In the genomic region with DNA sequence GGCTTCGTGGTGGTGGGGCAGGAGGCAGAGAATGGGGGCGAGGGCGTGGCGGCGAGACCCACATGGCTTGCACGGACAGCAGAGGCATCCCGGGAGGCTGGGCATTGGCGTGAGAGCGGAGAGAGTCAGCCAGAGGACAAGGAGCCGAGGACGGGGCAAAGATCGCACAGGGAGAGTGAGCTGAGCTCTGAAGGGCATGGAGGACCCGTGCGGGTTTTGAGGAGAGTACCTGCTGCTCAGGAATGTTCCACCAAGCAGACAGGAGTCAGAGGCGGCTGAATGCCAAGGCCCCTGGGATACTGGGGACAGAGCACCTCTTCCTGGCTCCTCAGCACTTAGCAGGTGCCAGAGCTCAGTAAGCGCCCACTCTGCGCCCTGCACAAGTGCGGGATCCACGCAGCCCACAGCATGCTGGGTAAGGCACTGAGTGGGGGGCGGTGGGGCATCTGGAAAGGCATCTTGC, we compare ENCODE assay signal across 14 cellular contexts. TPM values are rescaled to one million over a fixed set of nuclear protein-coding genes. Genes with fewer than 3 reads are reported as not detected.
DNase-seq lines count a peak whose midpoint lies in the region; ATAC-seq, FAIRE-seq and TF ChIP-seq lines count a peak whose summit lies in the region.
"Had no signal": no experiment of that assay in that cellular context is flagged by ENCODE, and none has a peak within 500 bp of the region (broad histone marks: within the 10 kb centered on the region; RNA-seq: fewer than 3 reads in every experiment).

No MANE protein-coding gene starts in this region.

- H4K91ac ChIP-seq in H1 (replicated peaks; ENCODE audit: insufficient read length, low read length) = peak overlapping the region; percentile 75

- no peak overlapping the region for H2AK5ac ChIP-seq in H1 (ENCODE audit: low read depth, low read length)

- H3K9me2 ChIP-seq in GM23338 (ENCODE audit: insufficient read depth) = no peaks in the 10 kb centered on the region

- H3K18ac ChIP-seq in H1 (ENCODE audit: extremely low read depth, low read length) = peak overlapping the region; percentile 66; the same call in 1 of the 2 replicates

- H3K79me1 ChIP-seq in H1 (ENCODE audit: low read depth, low read length) = no peaks in the 10 kb centered on the region

- POLR2A ChIA-PET in H1 (lab: Charles Lee; ENCODE audit: partially characterized antibody) = interaction anchor here (1.4 to 1.6 kb wide), 2 partner anchors 18 to 108 kb away, joined by 4 to 7 read pairs; no protein-coding TSS in a partner anchor

- intact Hi-C loops in psoas muscle (cut with DNase I) = loop anchor here (1.0 to 5.0 kb wide), 4 partner anchors 68 to 166 kb away; a partner anchor contains a TSS

- no peak for TF ChIP-seq EP300 in H1 (IDR thresholded peaks at IDR 0.05; ENCODE audit: borderline replicate concordance in 1 of 2, low read depth in 2 of 2, low read length in 2 of 2)

- TF ChIP-seq POLR2A in H1 (IDR thresholded peaks at IDR 0.05; ENCODE audit: control extremely low read depth in 1 of 2, low read depth in 2 of 2, low read length in 2 of 2) = no peak

- H3K23me2 ChIP-seq in H1 (ENCODE audit: low read depth, low read length) = no peaks in the 10 kb centered on the region

- H3K27ac ChIP-seq in GM23338 (ENCODE audit: low read depth) (no peak overlapping the region), H1 (ENCODE audit: low read depth, low read length) (no peak overlapping the region), psoas muscle (peak overlapping the region; percentile 46)
- H3K27ac ChIP-seq: brain microvascular endothelial cell, esophagus squamous epithelium had no signal

- H2AFZ ChIP-seq in GM23338 (peak overlapping the region; percentile 63), H1 (ENCODE audit: low read length) (0 out of 2 replicates have a peak overlapping the region, but pooled peaks have one; percentile 23)

- no peak overlapping the region for H3K4me3 ChIP-seq in GM23338
- H3K4me3 ChIP-seq in H1 (ENCODE audit: extremely low read depth in 1 of 4, insufficient read depth in 2 of 4, low read depth in 3 of 4, low read length in 4 of 4) = no peak overlapping the region
- no peak overlapping the region for H3K4me3 ChIP-seq in psoas muscle
- H3K4me3 ChIP-seq: dorsolateral prefrontal cortex, esophagus squamous epithelium had no signal

- WGBS in H1 (ENCODE audit: extremely low coverage in 1 of 2, insufficient coverage in 1 of 2, insufficient read length in 1 of 2, insufficient replicate concordance in 2 of 2, low coverage in 1 of 2, low lambda C conversion rate in 2 of 2, missing lambda C conversion rate in 1 of 2), 2 experiments = 84% methylated on average over 20 of the region's 20 CpGs; no CpG with 5 or more reads in 1 of the 2 experiments
- WGBS in psoas muscle, 3 donors = 51 to 57% (median 55%) methylated on average over 19 to 20 of the region's 20 CpGs

- no peak overlapping the region; the same call in 1 of the 2 replicates for H4K8ac ChIP-seq in H1 (ENCODE audit: extremely low read depth, insufficient read depth, low read length)

- no peak overlapping the region for H3K56ac ChIP-seq in H1 (replicated peaks; ENCODE audit: insufficient read length, low read depth, low read length)

- H4K20me1 ChIP-seq in GM23338 (replicated peaks; ENCODE audit: insufficient read depth) = no peaks in the 10 kb centered on the region
- no peaks in the 10 kb centered on the region for H4K20me1 ChIP-seq in H1 (replicated peaks in 1 of 2; ENCODE audit: control insufficient read depth in 1 of 2, insufficient read depth in 2 of 2, low read length in 2 of 2)

- no peaks in the 10 kb centered on the region for H3K36me3 ChIP-seq in GM23338 (ENCODE audit: insufficient read depth)
- H3K36me3 ChIP-seq in H1 (ENCODE audit: control insufficient read depth in 2 of 4, insufficient read depth in 4 of 4, low read length in 3 of 4) = no peaks in the 10 kb centered on the region
- H3K36me3 ChIP-seq in psoas muscle (ENCODE audit: insufficient read depth in 1 of 2, low read depth in 1 of 2) = no peaks in the 10 kb centered on the region
- H3K36me3 ChIP-seq: brain microvascular endothelial cell, esophagus squamous epithelium had no signal

- H3K4me2 ChIP-seq in GM23338 (no peak overlapping the region), H1 (ENCODE audit: insufficient read depth in 1 of 2, low read depth in 2 of 2, low read length in 2 of 2) (no peak overlapping the region)

- no peaks in the 10 kb centered on the region for H3F3A ChIP-seq in GM23338 (replicated peaks; ENCODE audit: low read depth)

- H3K9me3 ChIP-seq in H1 (ENCODE audit: insufficient read depth in 2 of 2, low read depth in 1 of 2, low read length in 1 of 2) = no peaks in the 10 kb centered on the region
- no peaks in the 10 kb centered on the region for H3K9me3 ChIP-seq in psoas muscle
- H3K9me3 ChIP-seq: esophagus squamous epithelium had no signal

- no peak overlapping the region for H3K4me3 Mint-ChIP-seq in GM23338
- H3K4me3 Mint-ChIP-seq in activated T-helper 17 cell treated with anti-CD3 and anti-CD28 coated beads, Interleukin-2, amount 50 U/mL, for 72 hours = no peak overlapping the region
- H3K4me3 Mint-ChIP-seq: B cell; mesothelial cell of epicardium; T-helper 2 cell treated with Interferon-gamma antibody and Interleukin-4, amounts not matched to agents 5 μg/mL and 100 μg/mL, for 36 hours had no signal

- H2BK12ac ChIP-seq in H1 (ENCODE audit: low read depth, low read length) = peak overlapping the region; percentile 85; the same call in 1 of the 2 replicates

- FAIRE-seq in H1 (lab: Jason Lieb, UNC) = no peak

- TF ChIP-seq RAD21 in H1 (IDR thresholded peaks at IDR 0.05 in 1 of 2, conservative IDR thresholded peaks at IDR 0.05 in 1 of 2; ENCODE audit: low read depth in 2 of 2, low read length in 2 of 2) = peak; percentile 21 to 48; a peak in 3 of 4 replicates

- H2BK5ac ChIP-seq in H1 (ENCODE audit: low read depth, low read length) = peak overlapping the region; percentile 45; the same call in 1 of the 2 replicates

- TF ChIP-seq CTCF in GM23338 (conservative IDR thresholded peaks at IDR 0.05; ENCODE audit: low read depth in 2 of 2) = peak in 1 of 2 experiments; percentile 32; a peak in 2 of 4 replicates
- TF ChIP-seq CTCF in H1 (IDR thresholded peaks at IDR 0.05; ENCODE audit: control extremely low read depth in 1 of 3, insufficient read depth in 1 of 3, low read depth in 1 of 3, low read length in 3 of 3) = no peak
- TF ChIP-seq CTCF in psoas muscle (IDR thresholded peaks at IDR 0.05) = no peak

- CTCF ChIA-PET in H1 (lab: Charles Lee; ENCODE audit: partially characterized antibody) = interaction anchor here (0.7 to 21.9 kb wide), 40 partner anchors 9 to 236 kb away, joined by 3 to 579 read pairs (median 8); a partner anchor contains a TSS

- no peaks in the 10 kb centered on the region; the same call in 2 of the 3 replicates for H3K9me3 Mint-ChIP-seq in GM23338
- no peaks in the 10 kb centered on the region for H3K9me3 Mint-ChIP-seq in activated T-helper 17 cell treated with anti-CD3 and anti-CD28 coated beads, Interleukin-2, amount 50 U/mL, for 72 hours
- H3K9me3 Mint-ChIP-seq: activated naive CD4-positive, alpha-beta T cell treated with anti-CD3 and anti-CD28 coated beads, Interleukin-2, amount 50 U/mL, for 24 hours; mesothelial cell of epicardium; T-helper 2 cell treated with Interferon-gamma antibody and Interleukin-4, amounts not matched to agents 5 μg/mL and 100 μg/mL, for 36 hours had no signal

- no peaks in the 10 kb centered on the region for H3K79me2 ChIP-seq in GM23338 (replicated peaks; ENCODE audit: insufficient read depth)
- no peaks in the 10 kb centered on the region for H3K79me2 ChIP-seq in H1 (ENCODE audit: control insufficient read depth in 1 of 2, insufficient read depth in 2 of 2, low read length in 2 of 2)

- peaks cover 18% of the 10 kb centered on the region for H3K4me1 Mint-ChIP-seq in GM23338
- H3K4me1 Mint-ChIP-seq in activated T-helper 17 cell treated with anti-CD3 and anti-CD28 coated beads, Interleukin-2, amount 50 U/mL, for 72 hours = no peaks in the 10 kb centered on the region

- H3K14ac ChIP-seq in H1 (ENCODE audit: insufficient read length) = no peak overlapping the region

- H3K4ac ChIP-seq in H1 (replicated peaks; ENCODE audit: insufficient read length, low read depth, low read length) = peak overlapping the region; percentile 36

- peak; percentile 37 for DNase-seq in GM23338 (ENCODE audit: low spot score)
- peak; percentile 31 for DNase-seq in M059J (ENCODE audit: low read depth)
- peak in 1 of 2 experiments; percentile 56 for DNase-seq in H1 (ENCODE audit: low read depth in 1 of 2, low spot score in 2 of 2)
- DNase-seq in psoas muscle = no peak
- no peak for DNase-seq in SW480 (ENCODE audit: low spot score)
- no peak for DNase-seq in NCI-H187 (lab: John Stamatoyannopoulos, UW)
- DNase-seq: esophagus squamous epithelium had no signal

- H3K27me3 ChIP-seq in GM23338 (ENCODE audit: insufficient read depth) = no peaks in the 10 kb centered on the region
- 0 out of 7 replicates have a peak, but pooled peaks cover 0 to 3% (median 0%) of the 10 kb centered on the region in 4 experiments for H3K27me3 ChIP-seq in H1 (replicated peaks in 1 of 4; ENCODE audit: control insufficient read depth in 3 of 4, extremely low read depth in 1 of 4, insufficient read depth in 3 of 4, low read length in 3 of 4)
- peaks cover 0 to 1% (median 0%) of the 10 kb centered on the region in 3 donors for H3K27me3 ChIP-seq in psoas muscle (ENCODE audit: insufficient read depth in 3 of 3, low read length in 2 of 3)
- H3K27me3 ChIP-seq: brain microvascular endothelial cell had no signal

- no peaks in the 10 kb centered on the region for H3K36me3 Mint-ChIP-seq in GM23338 (ENCODE audit: low read depth)
- no peaks in the 10 kb centered on the region for H3K36me3 Mint-ChIP-seq in activated T-helper 17 cell treated with anti-CD3 and anti-CD28 coated beads, Interleukin-2, amount 50 U/mL, for 72 hours (ENCODE audit: low read depth)
- H3K36me3 Mint-ChIP-seq: activated naive CD4-positive, alpha-beta T cell treated with anti-CD3 and anti-CD28 coated beads, Interleukin-2, amount 50 U/mL, for 24 hours; mesothelial cell of epicardium had no signal

- no peak overlapping the region for H3K9ac ChIP-seq in H1 (replicated peaks in 1 of 4; ENCODE audit: extremely low read depth in 1 of 4, low read depth in 3 of 4, low read length in 3 of 4)

- peak; percentile 68 for ATAC-seq in GM23338
- ATAC-seq in psoas muscle = peak; percentile 42 to 76 (median 50)
- no peak for ATAC-seq in activated T-helper 17 cell treated with anti-CD3 and anti-CD28 coated beads, Interleukin-2, amount 50 U/mL, for 72 hours (replicated peaks)

- peaks cover 13% of the 10 kb centered on the region for H3K27me3 Mint-ChIP-seq in GM23338 (ENCODE audit: insufficient read depth, low read depth, poor library complexity)
- peaks cover 10% of the 10 kb centered on the region for H3K27me3 Mint-ChIP-seq in activated T-helper 17 cell treated with anti-CD3 and anti-CD28 coated beads, Interleukin-2, amount 50 U/mL, for 72 hours

- no peak overlapping the region for H3K23ac ChIP-seq in H1 (ENCODE audit: insufficient read length)

- H3K27ac Mint-ChIP-seq in GM23338 = no peak overlapping the region
- no peak overlapping the region for H3K27ac Mint-ChIP-seq in activated T-helper 17 cell treated with anti-CD3 and anti-CD28 coated beads, Interleukin-2, amount 50 U/mL, for 72 hours
- H3K27ac Mint-ChIP-seq: mesothelial cell of epicardium had no signal

- no peak overlapping the region for H4K5ac ChIP-seq in H1 (ENCODE audit: insufficient read length, low read depth, low read length)

- peak overlapping the region; percentile 40; the same call in 1 of the 2 replicates for H2BK20ac ChIP-seq in H1 (ENCODE audit: low read length)

- H3K4me1 ChIP-seq in GM23338 (ENCODE audit: insufficient read depth) = no peaks in the 10 kb centered on the region; the same call in 1 of the 2 replicates
- peaks cover 0 to 13% (median 8%) of the 10 kb centered on the region in 4 experiments; a peak in 3 of 7 replicates for H3K4me1 ChIP-seq in H1 (replicated peaks in 1 of 4; ENCODE audit: control insufficient read depth in 3 of 4, insufficient read depth in 4 of 4, low read length in 3 of 4)
- peaks cover 4% of the 10 kb centered on the region for H3K4me1 ChIP-seq in psoas muscle

- H2BK15ac ChIP-seq in H1 (ENCODE audit: low read length) = peak overlapping the region; percentile 19; the same call in 1 of the 2 replicates

- H2BK120ac ChIP-seq in H1 (replicated peaks; ENCODE audit: low read depth, low read length) = no peak overlapping the region

RNA-seq across cellular contexts. Expression of a gene that starts 47.8 kb away (rescaled TPM):
- 14.3 and 17.7 TPM in 2 replicates for total RNA-seq in GM23338 (2014; rRNA removed; shearing (Covaris generic))
- polyA plus RNA-seq in GM23338 (2016; fragmentation: Nextera tagmentation; extraction: Ambion mirVana) (5.3 and 5.9 TPM in 2 replicates), H1 (2011; rRNA removed) (11.6 and 15.9 TPM in 2 replicates), psoas muscle (1 to 10 TPM; 3.4 to 8.9 (median 3.5) TPM)
- total RNA-seq in M059J (2014; rRNA removed; shearing (Covaris generic)) = 0.91 and 3.3 TPM in 2 replicates
- total RNA-seq in H1 (2021; fragmentation: NEBNext Ultra II Directional; extraction: Animal tissue kit (Norgen Biotek cat#: 25700)) = 13.1 TPM in 2 replicates
- polyA plus RNA-seq in H1 (2011; cell fraction: cytosol; rRNA removed) = 13.4 TPM
- 66.8 TPM for polyA plus RNA-seq in H1 (2011; cell fraction: nucleus; rRNA removed)
- polyA plus RNA-seq in H1 (2012, experiment 1 of 2) = 6.8 to 13.4 TPM (median 10.4 TPM) in 4 replicates
- polyA plus RNA-seq in H1 (2012, experiment 2 of 2) = 6.8 TPM
- polyA plus RNA-seq in H1 (2013, experiment 1 of 2) = 9.3 TPM
- polyA plus RNA-seq in H1 (2013, experiment 2 of 2) = 8.6 TPM
- polyA minus RNA-seq in H1 (2011; rRNA and poly(A)+ RNA removed) = 8.0 and 8.5 TPM in 2 replicates
- 7.2 TPM for polyA minus RNA-seq in H1 (2011; cell fraction: cytosol; rRNA and poly(A)+ RNA removed)
- 27.8 TPM for polyA minus RNA-seq in H1 (2011; cell fraction: nucleus; rRNA and poly(A)+ RNA removed)
- 1 to 10 TPM; 4.8 to 8.1 (median 6.7) TPM for total RNA-seq in psoas muscle
- total RNA-seq in activated T-helper 17 cell treated with anti-CD3 and anti-CD28 coated beads, Interleukin-2, amount 50 U/mL, for 72 hours = 10 to 100 TPM; 54.5 to 55.5 TPM

Comparison
In these comparisons a context has a peak if more than half of its experiments do, and no peak if none do; other contexts are left out.
1. DNase-seq: peak in GM23338 (single experiment) and M059J (single experiment); none in psoas muscle (0 of 2), SW480 (single experiment) and NCI-H187 (0 of 2).